ENCODE assay signal across 9 cellular contexts in genomic region chr1:26177182-26177684, GRCh38. TPM values are rescaled to one million over a fixed set of nuclear protein-coding genes. Genes with fewer than 3 reads are reported as not detected.
DNase-seq lines count a peak whose midpoint lies in the region; FAIRE-seq and TF ChIP-seq lines count a peak whose summit lies in the region.
"Had no signal": no experiment of that assay in that cellular context is flagged by ENCODE, and none has a peak within 500 bp of the region (broad histone marks: within the 10 kb centered on the region; RNA-seq: fewer than 3 reads in every experiment).

A gene with protein sequence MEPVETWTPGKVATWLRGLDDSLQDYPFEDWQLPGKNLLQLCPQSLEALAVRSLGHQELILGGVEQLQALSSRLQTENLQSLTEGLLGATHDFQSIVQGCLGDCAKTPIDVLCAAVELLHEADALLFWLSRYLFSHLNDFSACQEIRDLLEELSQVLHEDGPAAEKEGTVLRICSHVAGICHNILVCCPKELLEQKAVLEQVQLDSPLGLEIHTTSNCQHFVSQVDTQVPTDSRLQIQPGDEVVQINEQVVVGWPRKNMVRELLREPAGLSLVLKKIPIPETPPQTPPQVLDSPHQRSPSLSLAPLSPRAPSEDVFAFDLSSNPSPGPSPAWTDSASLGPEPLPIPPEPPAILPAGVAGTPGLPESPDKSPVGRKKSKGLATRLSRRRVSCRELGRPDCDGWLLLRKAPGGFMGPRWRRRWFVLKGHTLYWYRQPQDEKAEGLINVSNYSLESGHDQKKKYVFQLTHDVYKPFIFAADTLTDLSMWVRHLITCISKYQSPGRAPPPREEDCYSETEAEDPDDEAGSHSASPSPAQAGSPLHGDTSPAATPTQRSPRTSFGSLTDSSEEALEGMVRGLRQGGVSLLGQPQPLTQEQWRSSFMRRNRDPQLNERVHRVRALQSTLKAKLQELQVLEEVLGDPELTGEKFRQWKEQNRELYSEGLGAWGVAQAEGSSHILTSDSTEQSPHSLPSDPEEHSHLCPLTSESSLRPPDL (plus strand): TSS chr1:26177491. CDS start chr1:26177548, 57 bp downstream.

- H3K4me1 ChIP-seq in ES-I3 (ENCODE audit: insufficient read depth, low read length), result no peaks in the 10 kb centered on the region
- H3K4me1 ChIP-seq in H1 (replicated peaks in 1 of 4; ENCODE audit: control insufficient read depth in 3 of 4, insufficient read depth in 4 of 4, low read length in 3 of 4), result peaks cover 0 to 2% (median 0%) of the 10 kb centered on the region in 4 experiments; a peak in 4 of 7 replicates
- H3K4me1 ChIP-seq in neural progenitor cell, result no peaks in the 10 kb centered on the region

- H2AK5ac ChIP-seq in H1 (ENCODE audit: low read depth, low read length), result no peak within 1 kb of the TSS

- peak within 1 kb of the TSS; percentile 75 for H3K27ac ChIP-seq in H1 (ENCODE audit: low read depth, low read length)
- H3K27ac ChIP-seq in neural progenitor cell, result no peak within 1 kb of the TSS

- H3K27me3 ChIP-seq in H1 (replicated peaks in 1 of 4; ENCODE audit: control insufficient read depth in 3 of 4, extremely low read depth in 1 of 4, insufficient read depth in 3 of 4, low read length in 3 of 4), result no peaks in the 10 kb centered on the region
- no peaks in the 10 kb centered on the region for H3K27me3 ChIP-seq in neural progenitor cell

- H2BK12ac ChIP-seq in H1 (ENCODE audit: low read depth, low read length), result no peak within 1 kb of the TSS

- FAIRE-seq in H1 (lab: Jason Lieb, UNC), result no peak

- no peak; a peak in 1 of 4 replicates for TF ChIP-seq RAD21 in H1 (IDR thresholded peaks at IDR 0.05 in 1 of 2, conservative IDR thresholded peaks at IDR 0.05 in 1 of 2; ENCODE audit: low read depth in 2 of 2, low read length in 2 of 2)

- H3K79me2 ChIP-seq in H1 (ENCODE audit: control insufficient read depth in 1 of 2, insufficient read depth in 2 of 2, low read length in 2 of 2) (no peaks in the 10 kb centered on the region), neural progenitor cell (ENCODE audit: low read depth) (no peaks in the 10 kb centered on the region)

- CTCF ChIA-PET in H1 (lab: Charles Lee; ENCODE audit: partially characterized antibody), result interaction anchor here (0.5 to 16.2 kb wide), 16 partner anchors 9 to 293 kb away, joined by 3 to 159 read pairs (median 4); partner anchors contain the start of genes CATSPER4, CEP85 and SH3BGRL3

- peak within 1 kb of the TSS; percentile 78; the same call in 1 of the 2 replicates for H4K8ac ChIP-seq in H1 (ENCODE audit: extremely low read depth, insufficient read depth, low read length)

- no peak within 1 kb of the TSS for H2BK5ac ChIP-seq in H1 (ENCODE audit: low read depth, low read length)

- H3K4me1 Mint-ChIP-seq in neural progenitor cell, result peaks cover 13% of the 10 kb centered on the region

- H2AFZ ChIP-seq in H1 (ENCODE audit: low read length) (no peak within 1 kb of the TSS), neural progenitor cell (replicated peaks) (peak within 1 kb of the TSS; percentile 87)

- H3K9me3 ChIP-seq in ES-I3 (ENCODE audit: control insufficient read depth, insufficient read depth, low read length) (no peaks in the 10 kb centered on the region), H1 (ENCODE audit: insufficient read depth in 2 of 2, low read depth in 1 of 2, low read length in 1 of 2) (no peaks in the 10 kb centered on the region), neural progenitor cell (ENCODE audit: low read depth) (no peaks in the 10 kb centered on the region)

- peak within 1 kb of the TSS; percentile 27 for H4K5ac ChIP-seq in H1 (ENCODE audit: insufficient read length, low read depth, low read length)

- H3K36me3 ChIP-seq in ES-I3 (ENCODE audit: insufficient read depth, low read length) (no peaks in the 10 kb centered on the region; the same call in 1 of the 2 replicates), H1 (ENCODE audit: control insufficient read depth in 2 of 4, insufficient read depth in 4 of 4, low read length in 3 of 4) (peaks cover 0 to 3% (median 0%) of the 10 kb centered on the region in 4 experiments; a peak in 1 of 8 replicates), neural progenitor cell (no peaks in the 10 kb centered on the region)

- peak in 1 of 2 experiments; percentile 42; a peak in 1 of 3 replicates for TF ChIP-seq POLR2A in H1 (IDR thresholded peaks at IDR 0.05; ENCODE audit: control extremely low read depth in 1 of 2, low read depth in 2 of 2, low read length in 2 of 2)

- peak within 1 kb of the TSS; percentile 66 for H3K4ac ChIP-seq in H1 (replicated peaks; ENCODE audit: insufficient read length, low read depth, low read length)

- TF ChIP-seq CTCF in H1 (IDR thresholded peaks at IDR 0.05; ENCODE audit: control extremely low read depth in 1 of 3, insufficient read depth in 1 of 3, low read depth in 1 of 3, low read length in 3 of 3) (peak; percentile 40 to 62 (median 49)), neural progenitor cell (IDR thresholded peaks at IDR 0.05) (peak; percentile 48)

- H3K4me3 ChIP-seq in H1 (ENCODE audit: extremely low read depth in 1 of 4, insufficient read depth in 2 of 4, low read depth in 3 of 4, low read length in 4 of 4), result peak within 1 kb of the TSS; percentile 25 to 54 (median 32); a peak in 5 of 8 replicates
- peak within 1 kb of the TSS; percentile 49 for H3K4me3 ChIP-seq in neural progenitor cell

- no peak within 1 kb of the TSS for H2BK20ac ChIP-seq in H1 (ENCODE audit: low read length)

- H4K20me1 ChIP-seq in H1 (replicated peaks in 1 of 2; ENCODE audit: control insufficient read depth in 1 of 2, insufficient read depth in 2 of 2, low read length in 2 of 2), result peaks cover 0 to 2% of the 10 kb centered on the region in 2 experiments
- no peaks in the 10 kb centered on the region for H4K20me1 ChIP-seq in neural progenitor cell (ENCODE audit: low read depth)

- peaks cover 13% of the 10 kb centered on the region for H3F3A ChIP-seq in neural progenitor cell (ENCODE audit: low read depth)

- peaks cover 2% of the 10 kb centered on the region for H3K27me3 Mint-ChIP-seq in neural progenitor cell (ENCODE audit: insufficient read depth, low read depth)

- H3K4me3 Mint-ChIP-seq in neural progenitor cell, result no peak within 1 kb of the TSS

- no peaks in the 10 kb centered on the region; the same call in 1 of the 2 replicates for H3K79me1 ChIP-seq in H1 (ENCODE audit: low read depth, low read length)

- no peak within 1 kb of the TSS for H2BK120ac ChIP-seq in H1 (replicated peaks; ENCODE audit: low read depth, low read length)

- H3K23ac ChIP-seq in H1 (ENCODE audit: insufficient read length), result no peak within 1 kb of the TSS

- no peak for TF ChIP-seq EP300 in H1 (IDR thresholded peaks at IDR 0.05; ENCODE audit: borderline replicate concordance in 1 of 2, low read depth in 2 of 2, low read length in 2 of 2)

- H3K9me3 Mint-ChIP-seq in neural progenitor cell, result no peaks in the 10 kb centered on the region

- peak within 1 kb of the TSS; percentile 26 to 76; a peak in 3 of 4 replicates for H3K4me2 ChIP-seq in H1 (ENCODE audit: insufficient read depth in 1 of 2, low read depth in 2 of 2, low read length in 2 of 2)
- H3K4me2 ChIP-seq in neural progenitor cell, result peak within 1 kb of the TSS; percentile 77

- no peak within 1 kb of the TSS for H3K18ac ChIP-seq in H1 (ENCODE audit: extremely low read depth, low read length)

- H3K23me2 ChIP-seq in H1 (ENCODE audit: low read depth, low read length), result peaks cover 2% of the 10 kb centered on the region; the same call in 1 of the 2 replicates

- H4K91ac ChIP-seq in H1 (replicated peaks; ENCODE audit: insufficient read length, low read length), result no peak within 1 kb of the TSS

- WGBS in H1 (ENCODE audit: extremely low coverage in 1 of 2, insufficient coverage in 1 of 2, insufficient read length in 1 of 2, insufficient replicate concordance in 2 of 2, low coverage in 1 of 2, low lambda C conversion rate in 2 of 2, missing lambda C conversion rate in 1 of 2), 2 experiments, result 13% methylated on average over 19 of the region's 21 CpGs; no CpG with 5 or more reads in 1 of the 2 experiments

- H3K14ac ChIP-seq in H1 (ENCODE audit: insufficient read length), result no peak within 1 kb of the TSS

- H2BK15ac ChIP-seq in H1 (ENCODE audit: low read length), result no peak within 1 kb of the TSS; the same call in 1 of the 2 replicates

- H3K56ac ChIP-seq in H1 (replicated peaks; ENCODE audit: insufficient read length, low read depth, low read length), result no peak within 1 kb of the TSS

- DNase-seq in NCI-H2029 treated with DMSO at 0.1 percent for 48 hours (lab: John Stamatoyannopoulos, UW) (peak; percentile 47), H1 (ENCODE audit: low read depth in 1 of 2, low spot score in 2 of 2) (peak; percentile 89 to 90), neural progenitor cell (ENCODE audit: low spot score) (peak; percentile 84), SKM-1 treated with dmso at 0.1 percent for 144 hours (lab: John Stamatoyannopoulos, UW; ENCODE audit: unreplicated experiment) (no peak), OCI-M1 (lab: John Stamatoyannopoulos, UW) (no peak), GDM1 (lab: John Stamatoyannopoulos, UW) (no peak), cerebellum (ENCODE audit: low spot score) (no peak)
- DNase-seq: Karpas-422 had no signal

- H3K9ac ChIP-seq in ES-I3 (ENCODE audit: low read depth, low read length) (peak within 1 kb of the TSS; percentile 74; the same call in 1 of the 2 replicates), H1 (replicated peaks in 1 of 4; ENCODE audit: extremely low read depth in 1 of 4, low read depth in 3 of 4, low read length in 3 of 4) (peak within 1 kb of the TSS in 3 of 4 experiments; percentile 34 to 66 (median 40); a peak in 3 of 7 replicates), neural progenitor cell (no peak within 1 kb of the TSS)

- peaks cover 2% of the 10 kb centered on the region for H3K36me3 Mint-ChIP-seq in neural progenitor cell

- peak within 1 kb of the TSS; percentile 39 for H3K27ac Mint-ChIP-seq in neural progenitor cell

- POLR2A ChIA-PET in H1 (lab: Charles Lee; ENCODE audit: partially characterized antibody), result interaction anchor here (0.6 to 3.9 kb wide), 4 partner anchors 8 to 102 kb away, joined by 3 to 22 read pairs (median 3); partner anchors contain the start of genes C1orf232, CATSPER4 and SH3BGRL3

TF ChIP-seq in H1, 55 proteins besides CTCF, POLR2A, EP300 and RAD21 (continues in another document):
- TF ChIP-seq TEAD4 (IDR thresholded peaks at IDR 0.05; ENCODE audit: low read depth, low read length), result peak; percentile 92
- no peak for TF ChIP-seq JUN (IDR thresholded peaks at IDR 0.05; ENCODE audit: low read depth, low read length)
- no peak for TF ChIP-seq EZH2 (IDR thresholded peaks at IDR 0.05; ENCODE audit: low read depth, low read length, severe bottlenecking)

RNA-seq across cellular contexts. Expression of the gene that starts here (rescaled TPM):
- total RNA-seq in H1 (2021; fragmentation: NEBNext Ultra II Directional; extraction: Animal tissue kit (Norgen Biotek cat#: 25700)), result 13.0 and 14.5 TPM in 2 replicates
- polyA plus RNA-seq in H1 (2011; rRNA removed), result 13.9 and 20.9 TPM in 2 replicates
- polyA plus RNA-seq in H1 (2011; cell fraction: cytosol; rRNA removed), result 13.7 TPM
- 51.9 TPM for polyA plus RNA-seq in H1 (2011; cell fraction: nucleus; rRNA removed)
- polyA plus RNA-seq in H1 (2012, experiment 1 of 2), result 15.3 to 22.8 TPM (median 18.2 TPM) in 4 replicates
- 19.1 TPM for polyA plus RNA-seq in H1 (2012, experiment 2 of 2)
- polyA plus RNA-seq in H1 (2013, experiment 1 of 2), result 8.6 TPM
- 6.8 TPM for polyA plus RNA-seq in H1 (2013, experiment 2 of 2)
- 10.4 and 12.2 TPM in 2 replicates for polyA minus RNA-seq in H1 (2011; rRNA and poly(A)+ RNA removed)
- 9.7 TPM for polyA minus RNA-seq in H1 (2011; cell fraction: cytosol; rRNA and poly(A)+ RNA removed)
- polyA minus RNA-seq in H1 (2011; cell fraction: nucleus; rRNA and poly(A)+ RNA removed), result 19.8 TPM
- total RNA-seq in neural progenitor cell (ENCODE audit: low replicate concordance) (7.8 and 13.0 TPM in 2 replicates), cerebellum (4.1 TPM)

Comparison
In these comparisons a context has a peak if more than half of its experiments do, and no peak if none do; other contexts are left out.
1. DNase-seq: peak in NCI-H2029 treated with DMSO at 0.1 percent for 48 hours (single experiment), H1 (2 of 2) and neural progenitor cell (single experiment); none in SKM-1 treated with dmso at 0.1 percent for 144 hours (single experiment), OCI-M1 (single experiment), GDM1 (single experiment) and cerebellum (single experiment).